In the genomic region with DNA sequence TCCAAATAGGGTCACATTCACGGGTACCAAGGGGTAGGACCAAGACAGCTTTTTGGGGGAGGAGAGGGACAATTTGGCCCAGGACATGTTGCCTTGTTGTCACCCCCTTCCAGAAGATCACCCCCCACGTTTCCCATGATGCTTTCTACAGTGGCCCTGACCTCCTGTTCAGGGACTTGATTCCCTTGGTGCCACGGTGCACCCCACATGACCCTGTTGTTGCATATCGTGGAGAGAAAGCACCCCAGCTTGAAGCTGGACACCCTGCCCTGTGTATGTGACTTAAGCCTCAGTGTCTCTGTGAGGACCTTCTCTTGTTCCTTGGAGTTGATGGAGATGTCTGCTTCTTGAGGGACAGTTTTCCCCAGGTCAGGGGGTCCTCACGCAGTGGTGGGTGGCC, we compare ENCODE assay signal across 21 cellular contexts. TPM values are rescaled to one million over a fixed set of nuclear protein-coding genes. Genes with fewer than 3 reads are reported as not detected.
DNase-seq lines count a peak whose midpoint lies in the region; ATAC-seq, FAIRE-seq and TF ChIP-seq lines count a peak whose summit lies in the region.
"Had no signal": no experiment of that assay in that cellular context is flagged by ENCODE, and none has a peak within 500 bp of the region (broad histone marks: within the 10 kb centered on the region; RNA-seq: fewer than 3 reads in every experiment).

No MANE protein-coding gene starts in this region.

- H3K36me3 Mint-ChIP-seq in activated naive CD8-positive, alpha-beta T cell treated with anti-CD3 and anti-CD28 coated beads, Interleukin-2, amount 10 ng/mL, durations not matched to agents 7 days and 5 days: no peaks in the 10 kb centered on the region
- H3K36me3 Mint-ChIP-seq in activated naive CD8-positive, alpha-beta T cell treated with anti-CD3 and anti-CD28 coated beads for 36 hours: no peaks in the 10 kb centered on the region

- ATAC-seq in activated naive CD8-positive, alpha-beta T cell treated with anti-CD3 and anti-CD28 coated beads, Interleukin-2, amount 10 ng/mL, durations not matched to agents 7 days and 5 days (ENCODE audit: low read depth): no peak
- ATAC-seq in PC-3: no peak
- ATAC-seq: CD8-positive, alpha-beta T cell; GM12878 had no signal

- H3K27me3 Mint-ChIP-seq in activated naive CD8-positive, alpha-beta T cell treated with anti-CD3 and anti-CD28 coated beads, Interleukin-2, amount 10 ng/mL, durations not matched to agents 7 days and 5 days: peaks cover 3% of the 10 kb centered on the region
- H3K27me3 Mint-ChIP-seq in activated naive CD8-positive, alpha-beta T cell treated with anti-CD3 and anti-CD28 coated beads for 36 hours: no peaks in the 10 kb centered on the region

- peaks cover 11% of the 10 kb centered on the region for H3K4me1 ChIP-seq in osteoblast (ENCODE audit: insufficient read depth, low read length)
- H3K4me1 ChIP-seq in PC-3 (ENCODE audit: insufficient read depth, low read length): no peaks in the 10 kb centered on the region
- H3K4me1 ChIP-seq in PC-9 (replicated peaks; ENCODE audit: insufficient read depth): peaks cover 4% of the 10 kb centered on the region; the same call in 1 of the 2 replicates
- H3K4me1 ChIP-seq: HAP-1 had no signal

- H2AFZ ChIP-seq in osteoblast (ENCODE audit: low read length): no peak overlapping the region
- H2AFZ ChIP-seq in PC-3 (ENCODE audit: low read length): no peak overlapping the region
- no peak overlapping the region for H2AFZ ChIP-seq in PC-9

- H3K4me2 ChIP-seq in osteoblast (ENCODE audit: insufficient read depth, low read length) (no peak overlapping the region), PC-3 (ENCODE audit: low read length) (no peak overlapping the region), PC-9 (no peak overlapping the region)
- H3K4me2 ChIP-seq: BLaER1 treated with 17β-estradiol and CSF1 and Interleukin-3, amounts not matched to agents 10 nM and 100 nM had no signal

- H3K9me3 ChIP-seq in osteoblast (ENCODE audit: low read depth, low read length): no peaks in the 10 kb centered on the region
- no peaks in the 10 kb centered on the region for H3K9me3 ChIP-seq in PC-3 (ENCODE audit: low read length)
- no peaks in the 10 kb centered on the region for H3K9me3 ChIP-seq in PC-9 (ENCODE audit: insufficient read depth, low read depth)
- H3K9me3 ChIP-seq: BLaER1 treated with 17β-estradiol and CSF1 and Interleukin-3, amounts not matched to agents 10 nM and 100 nM; HAP-1 had no signal

- no peak overlapping the region for H3K27ac ChIP-seq in osteoblast (ENCODE audit: low read depth, low read length)
- no peak overlapping the region for H3K27ac ChIP-seq in PC-3 (ENCODE audit: low read length)
- H3K27ac ChIP-seq in PC-9: no peak overlapping the region
- H3K27ac ChIP-seq: BLaER1 treated with 17β-estradiol and CSF1 and Interleukin-3, amounts not matched to agents 10 nM and 100 nM had no signal

- TF ChIP-seq CTCF in bronchial epithelial cell (IDR thresholded peaks at IDR 0.05; ENCODE audit: insufficient read depth, low read length, severe bottlenecking): no peak
- no peak for TF ChIP-seq CTCF in osteoblast (IDR thresholded peaks at IDR 0.05; ENCODE audit: extremely low read depth, low read depth, low read length)
- TF ChIP-seq CTCF in PC-3 (conservative IDR thresholded peaks at IDR 0.05; ENCODE audit: low read depth, low read length): no peak
- no peak for TF ChIP-seq CTCF in PC-9 (conservative IDR thresholded peaks at IDR 0.05)

- no peaks in the 10 kb centered on the region for H3K27me3 ChIP-seq in bronchial epithelial cell (ENCODE audit: control insufficient read depth, insufficient read depth, low read length)
- no peaks in the 10 kb centered on the region for H3K27me3 ChIP-seq in osteoblast (ENCODE audit: insufficient read depth, low read length)
- no peaks in the 10 kb centered on the region for H3K27me3 ChIP-seq in PC-3 (ENCODE audit: low read length)
- H3K27me3 ChIP-seq in PC-9 (ENCODE audit: insufficient read depth, low read depth): no peaks in the 10 kb centered on the region
- H3K27me3 ChIP-seq: BLaER1 treated with 17β-estradiol and CSF1 and Interleukin-3, amounts not matched to agents 10 nM and 100 nM had no signal

- POLR2A ChIA-PET in activated naive CD8-positive, alpha-beta T cell treated with anti-CD3 and anti-CD28 coated beads, Interleukin-2, amount 10 ng/mL, durations not matched to agents 7 days and 5 days (lab: Charles Lee): no interaction called here
- POLR2A ChIA-PET in PC-3 (lab: Charles Lee; ENCODE audit: unreplicated experiment): no interaction called here
- POLR2A ChIA-PET in PC-9 (lab: Charles Lee; ENCODE audit: unreplicated experiment): no interaction called here

- peak; percentile 89 for FAIRE-seq in bronchial epithelial cell (lab: Jason Lieb, UNC)
- FAIRE-seq: GM12878, GM19239, HepG2 had no signal

- H3K36me3 ChIP-seq in bronchial epithelial cell (ENCODE audit: control insufficient read depth, insufficient read depth, low read length) (peaks cover 4% of the 10 kb centered on the region), osteoblast (ENCODE audit: insufficient read depth, low read length) (peaks cover 15% of the 10 kb centered on the region), PC-3 (ENCODE audit: low read depth, low read length) (no peaks in the 10 kb centered on the region), PC-9 (ENCODE audit: low read depth) (no peaks in the 10 kb centered on the region)

- CTCF ChIA-PET in PC-3 (lab: Charles Lee) (no interaction called here), PC-9 (lab: Charles Lee) (no interaction called here)

- intact Hi-C loops in PC-3 (cut with micrococcal nuclease): no loop called here
- intact Hi-C loops in PC-9 (cut with micrococcal nuclease; ENCODE audit: unreplicated experiment): no loop called here

- H4K20me1 ChIP-seq in osteoblast (ENCODE audit: insufficient read depth, low read length) (peaks cover 17% of the 10 kb centered on the region), PC-3 (ENCODE audit: low read length) (no peaks in the 10 kb centered on the region), PC-9 (ENCODE audit: insufficient read depth) (no peaks in the 10 kb centered on the region)

- H3K9ac ChIP-seq in PC-3 (ENCODE audit: low read length): no peak overlapping the region

- H3K4me3 Mint-ChIP-seq in activated naive CD8-positive, alpha-beta T cell treated with anti-CD3 and anti-CD28 coated beads, Interleukin-2, amount 10 ng/mL, durations not matched to agents 7 days and 5 days: no peak overlapping the region
- no peak overlapping the region for H3K4me3 Mint-ChIP-seq in activated naive CD8-positive, alpha-beta T cell treated with anti-CD3 and anti-CD28 coated beads for 36 hours
- H3K4me3 Mint-ChIP-seq: B cell; CD8-positive, alpha-beta T cell had no signal

- H3F3A ChIP-seq in PC-3 (ENCODE audit: low read length, unreplicated experiment) (no peaks in the 10 kb centered on the region), PC-9 (ENCODE audit: insufficient read depth, low read depth) (no peaks in the 10 kb centered on the region; the same call in 1 of the 2 replicates)

- peaks cover 4% of the 10 kb centered on the region for H3K4me1 Mint-ChIP-seq in activated naive CD8-positive, alpha-beta T cell treated with anti-CD3 and anti-CD28 coated beads, Interleukin-2, amount 10 ng/mL, durations not matched to agents 7 days and 5 days
- no peaks in the 10 kb centered on the region for H3K4me1 Mint-ChIP-seq in activated naive CD8-positive, alpha-beta T cell treated with anti-CD3 and anti-CD28 coated beads for 36 hours

- no peaks in the 10 kb centered on the region for H3K79me2 ChIP-seq in osteoblast (ENCODE audit: insufficient read depth, low read length)
- no peaks in the 10 kb centered on the region for H3K79me2 ChIP-seq in PC-3 (ENCODE audit: low read length)
- no peaks in the 10 kb centered on the region for H3K79me2 ChIP-seq in PC-9 (ENCODE audit: low read depth)

- BruUV-seq in PC-3 (replicated peaks; lab: Mats Ljungman, UMichigan) (no TSS peak), PC-9 (replicated peaks; lab: Mats Ljungman, UMichigan) (no TSS peak)

- H3K9me3 Mint-ChIP-seq in activated naive CD8-positive, alpha-beta T cell treated with anti-CD3 and anti-CD28 coated beads, Interleukin-2, amount 10 ng/mL, durations not matched to agents 7 days and 5 days: no peaks in the 10 kb centered on the region
- H3K9me3 Mint-ChIP-seq in activated naive CD8-positive, alpha-beta T cell treated with anti-CD3 and anti-CD28 coated beads for 36 hours: no peaks in the 10 kb centered on the region
- H3K9me3 Mint-ChIP-seq: CD8-positive, alpha-beta T cell had no signal

- no peak for DNase-seq in activated naive CD8-positive, alpha-beta T cell treated with anti-CD3 and anti-CD28 coated beads, Interleukin-2, amount 10 ng/mL, durations not matched to agents 7 days and 5 days
- DNase-seq in activated naive CD8-positive, alpha-beta T cell treated with anti-CD3 and anti-CD28 coated beads for 36 hours: no peak
- DNase-seq in bronchial epithelial cell (ENCODE audit: low read depth) (no peak), osteoblast (ENCODE audit: insufficient read length, low spot score, missing footprints) (peak; percentile 75), PC-3 (no peak), SIG-M5 (lab: John Stamatoyannopoulos, UW) (no peak), PC-9 (no peak), NCI-H1694 (lab: John Stamatoyannopoulos, UW) (no peak)
- DNase-seq: 8988T; Calu3; CD8-positive, alpha-beta T cell; DMS79 treated with DMSO at 0.1 percent for 48 hours; GF-D8 had no signal

- H3K9me2 ChIP-seq in PC-3 (replicated peaks; ENCODE audit: low read length): no peaks in the 10 kb centered on the region
- no peaks in the 10 kb centered on the region for H3K9me2 ChIP-seq in PC-9 (ENCODE audit: insufficient read depth)

- H3K27ac Mint-ChIP-seq in activated naive CD8-positive, alpha-beta T cell treated with anti-CD3 and anti-CD28 coated beads, Interleukin-2, amount 10 ng/mL, durations not matched to agents 7 days and 5 days: peak overlapping the region; percentile 39
- no peak overlapping the region for H3K27ac Mint-ChIP-seq in activated naive CD8-positive, alpha-beta T cell treated with anti-CD3 and anti-CD28 coated beads for 36 hours
- H3K27ac Mint-ChIP-seq: B cell; CD8-positive, alpha-beta T cell had no signal

- no peak overlapping the region for H3K4me3 ChIP-seq in bronchial epithelial cell (ENCODE audit: low read depth, low read length)
- no peak overlapping the region for H3K4me3 ChIP-seq in osteoblast (ENCODE audit: insufficient read depth, low read length)
- no peak overlapping the region for H3K4me3 ChIP-seq in PC-3 (ENCODE audit: low read length)
- no peak overlapping the region for H3K4me3 ChIP-seq in PC-9
- H3K4me3 ChIP-seq: BLaER1 treated with 17β-estradiol and CSF1 and Interleukin-3, amounts not matched to agents 10 nM and 100 nM; GM12878; HAP-1 had no signal

RNA-seq across cellular contexts. Expression of gene IL34, which starts 12.6 kb away (rescaled TPM):
- total RNA-seq in activated naive CD8-positive, alpha-beta T cell treated with anti-CD3 and anti-CD28 coated beads, Interleukin-2, amount 10 ng/mL, durations not matched to agents 7 days and 5 days: under 1 TPM in 1 of 2 experiments, not detected in 1; 0.42 TPM
- under 1 TPM in 1 of 2 experiments, not detected in 1; 0.22 TPM for total RNA-seq in activated naive CD8-positive, alpha-beta T cell treated with anti-CD3 and anti-CD28 coated beads for 36 hours
- total RNA-seq in bronchial epithelial cell: 0.26 and 2.0 TPM in 2 replicates
- 5.6 and 9.4 TPM in 2 replicates for total RNA-seq in osteoblast
- total RNA-seq in PC-3 (2014; rRNA removed): not detected in 2 replicates
- total RNA-seq in PC-9 (2021): not detected in 2 replicates
- total RNA-seq: A673, B cell, GM12878, H4 had no signal

RNA-seq across cellular contexts. Expression of gene MTSS2, which starts 26.9 kb away (rescaled TPM):
- total RNA-seq in activated naive CD8-positive, alpha-beta T cell treated with anti-CD3 and anti-CD28 coated beads, Interleukin-2, amount 10 ng/mL, durations not matched to agents 7 days and 5 days: 1 to 10 TPM; 4.6 to 4.8 TPM
- total RNA-seq in activated naive CD8-positive, alpha-beta T cell treated with anti-CD3 and anti-CD28 coated beads for 36 hours: 1 to 10 TPM; 6.9 to 9.2 TPM
- 20.0 and 42.6 TPM in 2 replicates for total RNA-seq in bronchial epithelial cell
- 54.2 and 56.5 TPM in 2 replicates for total RNA-seq in osteoblast
- total RNA-seq in PC-3 (2014; rRNA removed): 18.7 and 39.2 TPM in 2 replicates
- total RNA-seq in PC-9 (2021): 27.6 and 52.0 TPM in 2 replicates
